In the genomic region with DNA sequence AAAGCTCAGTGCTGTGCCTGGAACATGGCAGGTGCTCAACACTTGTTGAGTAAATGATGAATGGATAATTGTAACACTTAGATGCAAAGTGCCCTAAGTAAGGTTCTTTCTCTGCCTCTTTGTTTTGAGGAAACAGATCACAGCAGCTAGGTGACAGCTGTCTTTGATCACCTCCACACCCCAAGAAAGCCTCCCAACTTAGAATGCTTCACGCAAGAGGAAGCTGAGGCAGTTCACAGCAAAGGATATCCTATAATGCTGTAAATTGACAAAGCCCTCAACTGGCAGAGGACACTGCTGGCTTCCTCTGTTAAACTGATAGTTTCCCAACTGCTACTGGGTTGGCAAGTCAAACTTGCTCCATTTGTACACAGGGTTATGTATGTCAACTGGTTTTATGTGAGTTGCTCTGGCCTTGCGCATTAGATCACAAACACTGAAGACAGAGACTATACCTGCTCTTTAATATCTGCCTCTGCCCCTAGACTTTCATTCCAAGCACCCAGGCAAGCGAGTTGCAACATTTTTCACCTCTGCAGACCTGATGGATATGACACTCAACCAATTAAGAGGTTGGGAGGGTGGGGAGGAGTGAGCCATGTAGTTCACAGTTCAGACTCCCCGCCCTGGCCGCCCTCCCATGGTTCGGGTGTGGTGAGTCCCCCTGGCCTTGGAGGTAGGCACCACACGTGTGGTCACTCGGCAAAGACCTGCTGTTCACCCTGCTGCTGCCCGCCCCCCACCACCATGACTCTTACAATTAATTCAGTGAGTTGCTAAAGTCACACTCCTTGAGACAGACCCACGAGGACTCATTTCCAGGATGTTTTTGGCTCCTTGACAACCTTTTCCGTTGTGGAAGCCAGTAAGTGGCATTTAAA, we compare ENCODE assay signal across 24 cellular contexts. TPM values are rescaled to one million over a fixed set of nuclear protein-coding genes. Genes with fewer than 3 reads are reported as not detected.
A peak's percentile ranks its signal among the peaks of the same experiment; 100 is the strongest.
DNase-seq lines count a peak whose midpoint lies in the region; ATAC-seq and TF ChIP-seq lines count a peak whose summit lies in the region.
"Had no signal": no experiment of that assay in that cellular context is flagged by ENCODE, and none has a peak within 500 bp of the region (broad histone marks: within the 10 kb centered on the region; RNA-seq: fewer than 3 reads in every experiment).

No MANE protein-coding gene starts in this region.

- 79% methylated on average over 7 of the region's 11 CpGs for WGBS in SK-N-SH (ENCODE audit: low lambda C conversion rate)

- H3K9me3 ChIP-seq in SK-N-SH (no peaks in the 10 kb centered on the region), Loucy (ENCODE audit: insufficient read depth, low read depth, low read length) (no peaks in the 10 kb centered on the region), subcutaneous abdominal adipose tissue (ENCODE audit: control insufficient read depth in 5 of 5, low read length in 5 of 5) (no peaks in the 10 kb centered on the region)
- H3K9me3 ChIP-seq: ovary had no signal

- peaks cover 5 to 6% of the 10 kb centered on the region in 2 experiments; a peak in 2 of 4 replicates for H3K4me1 ChIP-seq in SK-N-SH (ENCODE audit: control insufficient read depth in 1 of 2, insufficient read depth in 2 of 2, low read depth in 1 of 2, low read length in 1 of 2)
- H3K4me1 ChIP-seq in Loucy (ENCODE audit: insufficient read depth, low read length, poor library complexity, severe bottlenecking), result peaks cover 74% of the 10 kb centered on the region
- peaks cover 2 to 53% (median 24%) of the 10 kb centered on the region in 5 donors for H3K4me1 ChIP-seq in subcutaneous abdominal adipose tissue (ENCODE audit: control insufficient read depth in 5 of 5, insufficient read depth in 5 of 5, low read length in 5 of 5)

- H3K4me3 ChIP-seq in SK-N-SH (ENCODE audit: low read depth in 2 of 2, low read length in 1 of 2) (no peak overlapping the region), Loucy (ENCODE audit: low read length, poor library complexity, severe bottlenecking) (peak overlapping the region; percentile 2), subcutaneous abdominal adipose tissue (ENCODE audit: low read depth in 1 of 5, low read length in 5 of 5) (no peak overlapping the region)
- H3K4me3 ChIP-seq: GM12878, ovary had no signal

- POLR2A ChIA-PET in SK-N-SH (lab: Yijun Ruan, JAX), result no interaction called here

- DNase-seq in SK-N-SH (no peak), left colon (no peak), NOMO-1 treated with DMSO at 0.1 percent for 48 hours (lab: John Stamatoyannopoulos, UW; ENCODE audit: unreplicated experiment) (no peak)
- no peak for DNase-seq in stimulated activated CD8-positive, alpha-beta memory T cell treated with anti-CD3 and anti-CD28 coated beads, Interleukin-4, amount 100 ng/mL, for 48 hours
- DNase-seq in stimulated activated CD4-positive, alpha-beta T cell treated with anti-CD3 and anti-CD28 coated beads, Interleukin-4, amount 100 ng/mL, for 4 hours, result no peak
- DNase-seq: activated CD4-positive, alpha-beta T cell treated with anti-CD3 and anti-CD28 coated beads for 4 hours; activated gamma-delta T cell; aorta; C1 segment of cervical spinal cord; foreskin melanocyte; GF-D8; KBM-7; NCI-H1092 treated with DMSO at 0.1 percent for 48 hours; NCI-H774; ovary; PC-3; stimulated activated CD4-positive, alpha-beta T cell treated with anti-CD3 and anti-CD28 coated beads, Interleukin-2, amount 100 ng/mL, for 48 hours; substantia nigra; T1000 had no signal

- H3K27me3 ChIP-seq in SK-N-SH (ENCODE audit: insufficient read depth) (no peaks in the 10 kb centered on the region), Loucy (ENCODE audit: insufficient read depth, low read length, poor library complexity, severe bottlenecking) (no peaks in the 10 kb centered on the region), subcutaneous abdominal adipose tissue (ENCODE audit: control insufficient read depth in 5 of 5, insufficient read depth in 4 of 5, low read length in 5 of 5) (peaks cover 9 to 28% (median 23%) of the 10 kb centered on the region in 5 donors)
- H3K27me3 ChIP-seq: ovary had no signal

- H3K27ac ChIP-seq in SK-N-SH (ENCODE audit: low read depth in 2 of 2, low read length in 1 of 2) (no peak overlapping the region), subcutaneous abdominal adipose tissue (ENCODE audit: low read depth, low read length) (peak overlapping the region; percentile 20)
- H3K27ac ChIP-seq: ovary had no signal

- peak overlapping the region; percentile 49; the same call in 1 of the 2 replicates for H2AFZ ChIP-seq in SK-N-SH (ENCODE audit: low read depth)
- H2AFZ ChIP-seq in Loucy (ENCODE audit: low read length), result peak overlapping the region; percentile 77

- no peak for TF ChIP-seq CTCF in SK-N-SH (IDR thresholded peaks at IDR 0.05)
- TF ChIP-seq CTCF in Loucy (conservative IDR thresholded peaks at IDR 0.05; ENCODE audit: low read length), result no peak

- no peak overlapping the region for H3K4me2 ChIP-seq in SK-N-SH
- H3K4me2 ChIP-seq in Loucy (ENCODE audit: low read depth, low read length, poor library complexity, severe bottlenecking), result peak overlapping the region; percentile 50

- no peaks in the 10 kb centered on the region for H3K9me2 ChIP-seq in SK-N-SH
- no peaks in the 10 kb centered on the region for H3K9me2 ChIP-seq in Loucy (replicated peaks; ENCODE audit: low read depth, low read length)

- H3F3A ChIP-seq in SK-N-SH (replicated peaks; ENCODE audit: insufficient read depth), result peaks cover 1% of the 10 kb centered on the region
- H3F3A ChIP-seq in Loucy (ENCODE audit: low read depth), result no peaks in the 10 kb centered on the region

- no peak for TF ChIP-seq EP300 in SK-N-SH (IDR thresholded peaks at IDR 0.05; ENCODE audit: borderline replicate concordance in 1 of 2, low read depth in 1 of 2, low read length in 1 of 2)

- H4K20me1 ChIP-seq in SK-N-SH (ENCODE audit: insufficient read depth) (no peaks in the 10 kb centered on the region), Loucy (ENCODE audit: insufficient read depth, low read length, poor library complexity, severe bottlenecking) (no peaks in the 10 kb centered on the region)

- no peak overlapping the region for H3K9ac ChIP-seq in SK-N-SH
- H3K9ac ChIP-seq in Loucy (ENCODE audit: low read depth, low read length, poor library complexity, severe bottlenecking), result peak overlapping the region; percentile 56
- H3K9ac ChIP-seq in subcutaneous abdominal adipose tissue (ENCODE audit: low read length in 5 of 5), result no peak overlapping the region

- H3K79me2 ChIP-seq in SK-N-SH (ENCODE audit: insufficient read depth) (no peaks in the 10 kb centered on the region), Loucy (ENCODE audit: insufficient read depth, low read length) (no peaks in the 10 kb centered on the region)

- CTCF ChIA-PET in SK-N-SH (lab: Yijun Ruan, JAX), result interaction anchor here (1.2 kb wide), 1 partner anchor 36 kb away, joined by 3 read pairs; no protein-coding TSS in a partner anchor

- intact Hi-C loops in left colon (cut with DNase I, micrococcal nuclease), result no loop called here

- H3K36me3 ChIP-seq in SK-N-SH (replicated peaks in 1 of 2; ENCODE audit: control insufficient read depth in 1 of 2, insufficient read depth in 2 of 2, low read length in 1 of 2) (no peaks in the 10 kb centered on the region), Loucy (ENCODE audit: insufficient read depth, low read length) (no peaks in the 10 kb centered on the region), subcutaneous abdominal adipose tissue (ENCODE audit: control insufficient read depth in 5 of 5, insufficient read depth in 5 of 5, low read length in 5 of 5) (no peaks in the 10 kb centered on the region)
- H3K36me3 ChIP-seq: ovary had no signal

- no peak for ATAC-seq in SK-N-SH treated with all-trans-retinoic acid at 6 μM for 48 hours
- peak; percentile 17 for ATAC-seq in left colon
- ATAC-seq: GM12878, left lobe of liver, PC-3 had no signal

- no peak for TF ChIP-seq RAD21 in SK-N-SH (IDR thresholded peaks at IDR 0.05; ENCODE audit: low read length)

TF ChIP-seq in SK-N-SH, 30 proteins besides CTCF, POLR2A, EP300 and RAD21:
- TF ChIP-seq YY1 (IDR thresholded peaks at IDR 0.05; ENCODE audit: low read depth), result no peak

TF ChIP-seq in SK-N-SH treated with all-trans-retinoic acid at 6 μM for 48 hours, 23 proteins besides CTCF, POLR2A, EP300 and RAD21 (continues in another document):
- TF ChIP-seq ZFP30 (CRISPR knock-in tag; IDR thresholded peaks at IDR 0.05) (no peak), TSHZ2 (CRISPR knock-in tag; IDR thresholded peaks at IDR 0.05) (no peak), PPARA (CRISPR knock-in tag; IDR thresholded peaks at IDR 0.05; ENCODE audit: borderline replicate concordance) (no peak), ZNF8 (CRISPR knock-in tag; IDR thresholded peaks at IDR 0.05) (no peak), ZC3H10 (CRISPR knock-in tag; IDR thresholded peaks at IDR 0.05) (no peak), ZNF70 (CRISPR knock-in tag; IDR thresholded peaks at IDR 0.05) (no peak), TCF4 (CRISPR knock-in tag; IDR thresholded peaks at IDR 0.05; ENCODE audit: borderline replicate concordance) (no peak), BACH2 (CRISPR knock-in tag; IDR thresholded peaks at IDR 0.05; ENCODE audit: borderline replicate concordance) (no peak), TOX (CRISPR knock-in tag; IDR thresholded peaks at IDR 0.05; ENCODE audit: borderline replicate concordance) (no peak), ESRRG (CRISPR knock-in tag; IDR thresholded peaks at IDR 0.05) (no peak)

RNA-seq across cellular contexts. Expression of gene MALL, which starts 4.8 kb away (rescaled TPM):
- 1.7 and 5.2 TPM in 2 replicates for polyA plus RNA-seq in SK-N-SH (2012; rRNA removed)
- polyA plus RNA-seq in SK-N-SH (2012; cell fraction: cytosol; rRNA removed), result 4.1 and 5.1 TPM in 2 replicates
- polyA plus RNA-seq in SK-N-SH (2012; cell fraction: nucleus; rRNA removed), result 2.1 and 2.4 TPM in 2 replicates
- 100 to 1,000 TPM; 368 to 561 TPM for total RNA-seq in left colon
- polyA plus RNA-seq: GM12878 had no signal
